Comparison of ENCODE assay signal across 1 cellular context in the genomic region with DNA sequence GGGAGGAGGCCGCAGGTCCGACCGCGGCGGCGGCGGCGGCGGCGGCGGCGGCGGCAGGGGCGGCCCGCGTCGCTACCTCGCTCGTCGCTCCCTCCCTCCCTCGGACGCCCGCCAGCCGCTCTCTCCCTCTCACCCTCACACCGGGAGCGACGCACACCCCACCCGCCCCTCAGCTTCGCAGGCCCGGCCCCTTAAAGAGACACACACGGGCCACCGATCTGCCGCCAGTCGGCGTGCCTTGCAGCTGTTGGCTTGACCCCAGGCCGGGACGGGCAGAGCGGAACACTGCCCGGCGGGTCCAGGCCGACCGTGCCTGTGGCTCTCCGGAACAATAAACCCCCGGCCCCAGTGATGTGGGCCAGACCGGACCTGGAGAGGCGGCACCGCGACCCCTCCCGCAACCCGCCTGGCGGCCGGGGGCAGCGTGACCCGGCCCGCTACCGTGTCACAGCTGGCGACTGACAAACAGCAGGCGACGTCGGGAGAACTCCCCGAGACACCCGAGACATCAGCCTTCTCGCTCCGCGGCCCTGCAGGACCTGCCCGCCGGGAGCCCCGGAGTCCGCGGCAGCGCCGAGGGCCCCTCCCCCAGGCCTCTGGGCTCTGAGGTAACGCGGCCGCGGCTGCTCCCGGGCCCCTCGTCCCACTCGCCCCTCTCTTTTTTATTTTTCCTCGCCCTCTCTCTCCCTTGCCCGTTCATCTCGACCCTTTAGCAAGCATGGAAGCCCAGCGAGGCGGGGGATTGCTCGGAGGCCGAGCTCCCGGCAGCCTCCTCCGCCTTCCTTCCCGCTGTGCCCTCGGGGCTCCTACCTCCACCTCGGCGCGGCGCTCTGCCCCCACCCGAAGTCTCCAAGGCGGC.
TF ChIP-seq lines count a peak whose summit lies in the region.

A gene with protein sequence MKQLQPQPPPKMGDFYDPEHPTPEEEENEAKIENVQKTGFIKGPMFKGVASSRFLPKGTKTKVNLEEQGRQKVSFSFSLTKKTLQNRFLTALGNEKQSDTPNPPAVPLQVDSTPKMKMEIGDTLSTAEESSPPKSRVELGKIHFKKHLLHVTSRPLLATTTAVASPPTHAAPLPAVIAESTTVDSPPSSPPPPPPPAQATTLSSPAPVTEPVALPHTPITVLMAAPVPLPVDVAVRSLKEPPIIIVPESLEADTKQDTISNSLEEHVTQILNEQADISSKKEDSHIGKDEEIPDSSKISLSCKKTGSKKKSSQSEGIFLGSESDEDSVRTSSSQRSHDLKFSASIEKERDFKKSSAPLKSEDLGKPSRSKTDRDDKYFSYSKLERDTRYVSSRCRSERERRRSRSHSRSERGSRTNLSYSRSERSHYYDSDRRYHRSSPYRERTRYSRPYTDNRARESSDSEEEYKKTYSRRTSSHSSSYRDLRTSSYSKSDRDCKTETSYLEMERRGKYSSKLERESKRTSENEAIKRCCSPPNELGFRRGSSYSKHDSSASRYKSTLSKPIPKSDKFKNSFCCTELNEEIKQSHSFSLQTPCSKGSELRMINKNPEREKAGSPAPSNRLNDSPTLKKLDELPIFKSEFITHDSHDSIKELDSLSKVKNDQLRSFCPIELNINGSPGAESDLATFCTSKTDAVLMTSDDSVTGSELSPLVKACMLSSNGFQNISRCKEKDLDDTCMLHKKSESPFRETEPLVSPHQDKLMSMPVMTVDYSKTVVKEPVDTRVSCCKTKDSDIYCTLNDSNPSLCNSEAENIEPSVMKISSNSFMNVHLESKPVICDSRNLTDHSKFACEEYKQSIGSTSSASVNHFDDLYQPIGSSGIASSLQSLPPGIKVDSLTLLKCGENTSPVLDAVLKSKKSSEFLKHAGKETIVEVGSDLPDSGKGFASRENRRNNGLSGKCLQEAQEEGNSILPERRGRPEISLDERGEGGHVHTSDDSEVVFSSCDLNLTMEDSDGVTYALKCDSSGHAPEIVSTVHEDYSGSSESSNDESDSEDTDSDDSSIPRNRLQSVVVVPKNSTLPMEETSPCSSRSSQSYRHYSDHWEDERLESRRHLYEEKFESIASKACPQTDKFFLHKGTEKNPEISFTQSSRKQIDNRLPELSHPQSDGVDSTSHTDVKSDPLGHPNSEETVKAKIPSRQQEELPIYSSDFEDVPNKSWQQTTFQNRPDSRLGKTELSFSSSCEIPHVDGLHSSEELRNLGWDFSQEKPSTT (N-terminal part only) (minus strand): TSS at position 124 of the 859 bp plus-strand sequence. CDS start 189 bp downstream, outside the sequence.

TF ChIP-seq in K562, 482 proteins besides CTCF, POLR2A, EP300 and RAD21 (continued from another document and continues in another):
- TF ChIP-seq, protein P1, sequence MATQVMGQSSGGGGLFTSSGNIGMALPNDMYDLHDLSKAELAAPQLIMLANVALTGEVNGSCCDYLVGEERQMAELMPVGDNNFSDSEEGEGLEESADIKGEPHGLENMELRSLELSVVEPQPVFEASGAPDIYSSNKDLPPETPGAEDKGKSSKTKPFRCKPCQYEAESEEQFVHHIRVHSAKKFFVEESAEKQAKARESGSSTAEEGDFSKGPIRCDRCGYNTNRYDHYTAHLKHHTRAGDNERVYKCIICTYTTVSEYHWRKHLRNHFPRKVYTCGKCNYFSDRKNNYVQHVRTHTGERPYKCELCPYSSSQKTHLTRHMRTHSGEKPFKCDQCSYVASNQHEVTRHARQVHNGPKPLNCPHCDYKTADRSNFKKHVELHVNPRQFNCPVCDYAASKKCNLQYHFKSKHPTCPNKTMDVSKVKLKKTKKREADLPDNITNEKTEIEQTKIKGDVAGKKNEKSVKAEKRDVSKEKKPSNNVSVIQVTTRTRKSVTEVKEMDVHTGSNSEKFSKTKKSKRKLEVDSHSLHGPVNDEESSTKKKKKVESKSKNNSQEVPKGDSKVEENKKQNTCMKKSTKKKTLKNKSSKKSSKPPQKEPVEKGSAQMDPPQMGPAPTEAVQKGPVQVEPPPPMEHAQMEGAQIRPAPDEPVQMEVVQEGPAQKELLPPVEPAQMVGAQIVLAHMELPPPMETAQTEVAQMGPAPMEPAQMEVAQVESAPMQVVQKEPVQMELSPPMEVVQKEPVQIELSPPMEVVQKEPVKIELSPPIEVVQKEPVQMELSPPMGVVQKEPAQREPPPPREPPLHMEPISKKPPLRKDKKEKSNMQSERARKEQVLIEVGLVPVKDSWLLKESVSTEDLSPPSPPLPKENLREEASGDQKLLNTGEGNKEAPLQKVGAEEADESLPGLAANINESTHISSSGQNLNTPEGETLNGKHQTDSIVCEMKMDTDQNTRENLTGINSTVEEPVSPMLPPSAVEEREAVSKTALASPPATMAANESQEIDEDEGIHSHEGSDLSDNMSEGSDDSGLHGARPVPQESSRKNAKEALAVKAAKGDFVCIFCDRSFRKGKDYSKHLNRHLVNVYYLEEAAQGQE (CRISPR knock-in tag; IDR thresholded peaks at IDR 0.05; ENCODE audit: low read depth) = peak; percentile 83
- TF ChIP-seq, protein P2, sequence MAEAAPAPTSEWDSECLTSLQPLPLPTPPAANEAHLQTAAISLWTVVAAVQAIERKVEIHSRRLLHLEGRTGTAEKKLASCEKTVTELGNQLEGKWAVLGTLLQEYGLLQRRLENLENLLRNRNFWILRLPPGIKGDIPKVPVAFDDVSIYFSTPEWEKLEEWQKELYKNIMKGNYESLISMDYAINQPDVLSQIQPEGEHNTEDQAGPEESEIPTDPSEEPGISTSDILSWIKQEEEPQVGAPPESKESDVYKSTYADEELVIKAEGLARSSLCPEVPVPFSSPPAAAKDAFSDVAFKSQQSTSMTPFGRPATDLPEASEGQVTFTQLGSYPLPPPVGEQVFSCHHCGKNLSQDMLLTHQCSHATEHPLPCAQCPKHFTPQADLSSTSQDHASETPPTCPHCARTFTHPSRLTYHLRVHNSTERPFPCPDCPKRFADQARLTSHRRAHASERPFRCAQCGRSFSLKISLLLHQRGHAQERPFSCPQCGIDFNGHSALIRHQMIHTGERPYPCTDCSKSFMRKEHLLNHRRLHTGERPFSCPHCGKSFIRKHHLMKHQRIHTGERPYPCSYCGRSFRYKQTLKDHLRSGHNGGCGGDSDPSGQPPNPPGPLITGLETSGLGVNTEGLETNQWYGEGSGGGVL (CRISPR knock-in tag; IDR thresholded peaks at IDR 0.05) = no peak
- TF ChIP-seq ZNF274 (IDR thresholded peaks at IDR 0.05; ENCODE audit: borderline replicate concordance, low read depth, low read length) (no peak), FUS (optimal IDR thresholded peaks at IDR 0.05; ENCODE audit: low read depth, low read length) (peak; percentile 90), MBD2 (IDR thresholded peaks at IDR 0.05; ENCODE audit: borderline replicate concordance, low read depth) (peak; percentile 59; the same call in 1 of the 2 replicates), ZNF707 (CRISPR knock-in tag; conservative IDR thresholded peaks at IDR 0.05) (no peak), SREBF1 (IDR thresholded peaks at IDR 0.05; ENCODE audit: borderline replicate concordance, low read depth, low read length) (no peak), STAG1 (CRISPR knock-in tag; IDR thresholded peaks at IDR 0.05; ENCODE audit: borderline replicate concordance) (no peak), RHOXF2B (CRISPR knock-in tag; conservative IDR thresholded peaks at IDR 0.05) (no peak), KDM5B (IDR thresholded peaks at IDR 0.05; ENCODE audit: insufficient replicate concordance, low read depth, low read length) (peak; percentile 51), XRCC3 (IDR thresholded peaks at IDR 0.05) (no peak), BRD4 (IDR thresholded peaks at IDR 0.05) (peak; percentile 19; the same call in 1 of the 2 replicates), SUPT5H (IDR thresholded peaks at IDR 0.05) (peak; percentile 70), HDAC8 (tag; IDR thresholded peaks at IDR 0.05) (no peak; the same call in 1 of the 2 replicates), ZNF41 (CRISPR knock-in tag; conservative IDR thresholded peaks at IDR 0.05) (no peak), GABPA (tag; conservative IDR thresholded peaks at IDR 0.05; ENCODE audit: low read depth) (peak; percentile 59), SREBF2 (CRISPR knock-in tag; IDR thresholded peaks at IDR 0.05) (no peak), NFRKB (IDR thresholded peaks at IDR 0.05; ENCODE audit: low read depth) (0 out of 2 replicates have a peak, but pooled peaks have one; percentile 54), ZNF175 (CRISPR knock-in tag; IDR thresholded peaks at IDR 0.05; ENCODE audit: low read depth) (no peak), TAL1 (IDR thresholded peaks at IDR 0.05) (no peak), C11orf30 (IDR thresholded peaks at IDR 0.05; ENCODE audit: low read depth) (peak; percentile 67), KDM4B (IDR thresholded peaks at IDR 0.05; ENCODE audit: borderline replicate concordance in 2 of 2, low read depth in 1 of 2) (peak in 1 of 2 experiments; percentile 44; a peak in 1 of 4 replicates), COPS2 (conservative IDR thresholded peaks at IDR 0.05) (no peak), KLF13 (tag; IDR thresholded peaks at IDR 0.05; ENCODE audit: borderline replicate concordance, low read depth) (no peak; the same call in 1 of the 2 replicates), SMAD1 (IDR thresholded peaks at IDR 0.05; ENCODE audit: low read depth, low read length, partially characterized antibody) (no peak), TAF1 (IDR thresholded peaks at IDR 0.05; ENCODE audit: control insufficient read depth, extremely low read depth, insufficient read depth, low read length, severe bottlenecking) (peak; percentile 68), SMARCC2 (IDR thresholded peaks at IDR 0.05; ENCODE audit: low read depth) (no peak)
- TF ChIP-seq, protein P3, sequence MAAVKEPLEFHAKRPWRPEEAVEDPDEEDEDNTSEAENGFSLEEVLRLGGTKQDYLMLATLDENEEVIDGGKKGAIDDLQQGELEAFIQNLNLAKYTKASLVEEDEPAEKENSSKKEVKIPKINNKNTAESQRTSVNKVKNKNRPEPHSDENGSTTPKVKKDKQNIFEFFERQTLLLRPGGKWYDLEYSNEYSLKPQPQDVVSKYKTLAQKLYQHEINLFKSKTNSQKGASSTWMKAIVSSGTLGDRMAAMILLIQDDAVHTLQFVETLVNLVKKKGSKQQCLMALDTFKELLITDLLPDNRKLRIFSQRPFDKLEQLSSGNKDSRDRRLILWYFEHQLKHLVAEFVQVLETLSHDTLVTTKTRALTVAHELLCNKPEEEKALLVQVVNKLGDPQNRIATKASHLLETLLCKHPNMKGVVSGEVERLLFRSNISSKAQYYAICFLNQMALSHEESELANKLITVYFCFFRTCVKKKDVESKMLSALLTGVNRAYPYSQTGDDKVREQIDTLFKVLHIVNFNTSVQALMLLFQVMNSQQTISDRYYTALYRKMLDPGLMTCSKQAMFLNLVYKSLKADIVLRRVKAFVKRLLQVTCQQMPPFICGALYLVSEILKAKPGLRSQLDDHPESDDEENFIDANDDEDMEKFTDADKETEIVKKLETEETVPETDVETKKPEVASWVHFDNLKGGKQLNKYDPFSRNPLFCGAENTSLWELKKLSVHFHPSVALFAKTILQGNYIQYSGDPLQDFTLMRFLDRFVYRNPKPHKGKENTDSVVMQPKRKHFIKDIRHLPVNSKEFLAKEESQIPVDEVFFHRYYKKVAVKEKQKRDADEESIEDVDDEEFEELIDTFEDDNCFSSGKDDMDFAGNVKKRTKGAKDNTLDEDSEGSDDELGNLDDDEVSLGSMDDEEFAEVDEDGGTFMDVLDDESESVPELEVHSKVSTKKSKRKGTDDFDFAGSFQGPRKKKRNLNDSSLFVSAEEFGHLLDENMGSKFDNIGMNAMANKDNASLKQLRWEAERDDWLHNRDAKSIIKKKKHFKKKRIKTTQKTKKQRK (IDR thresholded peaks at IDR 0.05; ENCODE audit: borderline replicate concordance, low read depth, low read length) = no peak
- TF ChIP-seq, protein P4, sequence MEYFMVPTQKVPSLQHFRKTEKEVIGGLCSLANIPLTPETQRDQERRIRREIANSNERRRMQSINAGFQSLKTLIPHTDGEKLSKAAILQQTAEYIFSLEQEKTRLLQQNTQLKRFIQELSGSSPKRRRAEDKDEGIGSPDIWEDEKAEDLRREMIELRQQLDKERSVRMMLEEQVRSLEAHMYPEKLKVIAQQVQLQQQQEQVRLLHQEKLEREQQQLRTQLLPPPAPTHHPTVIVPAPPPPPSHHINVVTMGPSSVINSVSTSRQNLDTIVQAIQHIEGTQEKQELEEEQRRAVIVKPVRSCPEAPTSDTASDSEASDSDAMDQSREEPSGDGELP (CRISPR knock-in tag; IDR thresholded peaks at IDR 0.05; ENCODE audit: borderline replicate concordance) = peak; percentile 98
- TF ChIP-seq, protein P5, sequence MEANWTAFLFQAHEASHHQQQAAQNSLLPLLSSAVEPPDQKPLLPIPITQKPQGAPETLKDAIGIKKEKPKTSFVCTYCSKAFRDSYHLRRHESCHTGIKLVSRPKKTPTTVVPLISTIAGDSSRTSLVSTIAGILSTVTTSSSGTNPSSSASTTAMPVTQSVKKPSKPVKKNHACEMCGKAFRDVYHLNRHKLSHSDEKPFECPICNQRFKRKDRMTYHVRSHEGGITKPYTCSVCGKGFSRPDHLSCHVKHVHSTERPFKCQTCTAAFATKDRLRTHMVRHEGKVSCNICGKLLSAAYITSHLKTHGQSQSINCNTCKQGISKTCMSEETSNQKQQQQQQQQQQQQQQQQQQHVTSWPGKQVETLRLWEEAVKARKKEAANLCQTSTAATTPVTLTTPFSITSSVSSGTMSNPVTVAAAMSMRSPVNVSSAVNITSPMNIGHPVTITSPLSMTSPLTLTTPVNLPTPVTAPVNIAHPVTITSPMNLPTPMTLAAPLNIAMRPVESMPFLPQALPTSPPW (CRISPR knock-in tag; IDR thresholded peaks at IDR 0.05) = peak; percentile 90
